17 cellular contexts compared by ENCODE assay signal in the genomic region with DNA sequence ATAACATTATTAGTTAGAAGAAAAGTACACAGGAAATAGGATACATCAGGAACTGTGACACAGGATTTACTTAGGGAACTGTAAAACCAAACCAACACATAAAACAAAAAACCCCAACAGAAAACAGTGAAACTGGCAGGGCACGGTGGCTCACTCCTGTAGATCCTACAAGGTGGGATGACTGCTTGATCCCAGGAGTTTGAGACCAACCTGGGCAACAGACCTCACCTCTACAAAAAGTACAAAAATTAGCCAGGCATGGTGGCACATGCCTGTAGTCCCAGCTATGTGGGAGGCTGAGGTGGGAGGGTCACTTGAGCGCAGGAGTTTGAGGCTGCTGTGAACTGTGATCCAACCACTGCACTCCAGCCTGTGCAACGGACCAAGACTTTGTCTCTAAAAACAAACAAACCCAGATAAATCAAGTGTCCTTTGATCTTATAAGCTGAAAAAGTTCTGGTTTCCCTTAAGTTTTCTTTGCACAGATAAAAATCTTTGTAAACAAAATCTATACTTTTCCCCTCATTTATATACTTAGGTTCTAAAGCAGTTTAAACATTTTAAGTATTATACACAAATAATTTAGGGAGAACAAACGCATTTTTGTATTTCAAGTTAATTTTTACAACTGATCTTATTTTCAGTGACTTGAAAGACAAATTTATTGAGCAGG.
DNase-seq lines count a peak whose midpoint lies in the region; ATAC-seq and TF ChIP-seq lines count a peak whose summit lies in the region.
"Had no signal": no experiment of that assay in that cellular context is flagged by ENCODE, and none has a peak within 500 bp of the region (broad histone marks: within the 10 kb centered on the region; RNA-seq: fewer than 3 reads in every experiment).

No MANE protein-coding gene starts in this region.

- WGBS in prostate gland: 43% methylated on average over 4 of the region's 4 CpGs

- H3K36me3 ChIP-seq in KOPT-K1 (ENCODE audit: insufficient read depth, low read length) (peaks cover 79% of the 10 kb centered on the region), prostate gland (no peaks in the 10 kb centered on the region), MG63 (peaks cover 50% of the 10 kb centered on the region)

- TF ChIP-seq CTCF in endothelial cell (IDR thresholded peaks at IDR 0.05; ENCODE audit: unreplicated experiment) (no peak), prostate gland (IDR thresholded peaks at IDR 0.05) (no peak)

- no peaks in the 10 kb centered on the region for H3K9me3 ChIP-seq in KOPT-K1 (ENCODE audit: insufficient read depth, low read length, poor library complexity, severe bottlenecking)
- no peaks in the 10 kb centered on the region for H3K9me3 ChIP-seq in prostate gland
- no peaks in the 10 kb centered on the region for H3K9me3 ChIP-seq in MG63
- H3K9me3 ChIP-seq: testis had no signal

- peaks cover 19% of the 10 kb centered on the region for H3K4me1 Mint-ChIP-seq in activated naive CD4-positive, alpha-beta T cell treated with anti-CD3 and anti-CD28 coated beads, Interleukin-2, amount 10 ng/mL, durations not matched to agents 7 days and 5 days
- peaks cover 6% of the 10 kb centered on the region for H3K4me1 Mint-ChIP-seq in endothelial cell (ENCODE audit: unreplicated experiment)

- no peak for TF ChIP-seq POLR2A in prostate gland (IDR thresholded peaks at IDR 0.05)

- CTCF ChIA-PET in activated naive CD4-positive, alpha-beta T cell treated with anti-CD3 and anti-CD28 coated beads, Interleukin-2, amount 10 ng/mL, durations not matched to agents 7 days and 5 days (lab: Charles Lee): interaction anchor here (0.6 to 1.5 kb wide), 6 partner anchors 79 to 193 kb away, joined by 3 to 8 read pairs (median 3); partner anchors contain the start of gene NME1

- DNase-seq in activated naive CD4-positive, alpha-beta T cell treated with anti-CD3 and anti-CD28 coated beads, Interleukin-2, amount 10 ng/mL, durations not matched to agents 7 days and 5 days: no peak
- DNase-seq in activated naive CD4-positive, alpha-beta T cell treated with anti-CD3 and anti-CD28 coated beads, Interleukin-2, amount 50 U/mL, for 72 hours (ENCODE audit: low spot score in 2 of 2): no peak
- DNase-seq in endothelial cell (ENCODE audit: low spot score) (no peak), prostate gland (ENCODE audit: low spot score) (no peak), MG63 (no peak), head of caudate nucleus (no peak), NCI-H226 (no peak)
- DNase-seq: activated gamma-delta T cell, DND-41, foreskin fibroblast, midbrain, NCI-H1694, NCI-H524 treated with DMSO at 0.1 percent for 48 hours, posterior cingulate gyrus, testis had no signal

- H3K27me3 ChIP-seq in prostate gland (replicated peaks; ENCODE audit: insufficient read depth) (no peaks in the 10 kb centered on the region), MG63 (no peaks in the 10 kb centered on the region)
- H3K27me3 ChIP-seq: testis had no signal

- H3K27ac Mint-ChIP-seq in activated naive CD4-positive, alpha-beta T cell treated with anti-CD3 and anti-CD28 coated beads, Interleukin-2, amount 10 ng/mL, durations not matched to agents 7 days and 5 days: peak overlapping the region; percentile 88
- H3K27ac Mint-ChIP-seq in activated naive CD4-positive, alpha-beta T cell treated with anti-CD3 and anti-CD28 coated beads, Interleukin-2, amount 50 U/mL, for 72 hours: peak overlapping the region in 1 of 2 donors; percentile 66
- peak overlapping the region; percentile 90 for H3K27ac Mint-ChIP-seq in endothelial cell (ENCODE audit: unreplicated experiment)

- H3K36me3 Mint-ChIP-seq in activated naive CD4-positive, alpha-beta T cell treated with anti-CD3 and anti-CD28 coated beads, Interleukin-2, amount 10 ng/mL, durations not matched to agents 7 days and 5 days: peaks cover 45% of the 10 kb centered on the region
- peaks cover 15 to 21% of the 10 kb centered on the region in 2 donors for H3K36me3 Mint-ChIP-seq in activated naive CD4-positive, alpha-beta T cell treated with anti-CD3 and anti-CD28 coated beads, Interleukin-2, amount 50 U/mL, for 72 hours
- H3K36me3 Mint-ChIP-seq in endothelial cell (ENCODE audit: low read depth, unreplicated experiment): peaks cover 18% of the 10 kb centered on the region

- no peak overlapping the region for H3K4me3 Mint-ChIP-seq in activated naive CD4-positive, alpha-beta T cell treated with anti-CD3 and anti-CD28 coated beads, Interleukin-2, amount 10 ng/mL, durations not matched to agents 7 days and 5 days
- no peak overlapping the region for H3K4me3 Mint-ChIP-seq in endothelial cell (ENCODE audit: unreplicated experiment)

- no peaks in the 10 kb centered on the region for H3K9me3 Mint-ChIP-seq in activated naive CD4-positive, alpha-beta T cell treated with anti-CD3 and anti-CD28 coated beads, Interleukin-2, amount 10 ng/mL, durations not matched to agents 7 days and 5 days
- H3K9me3 Mint-ChIP-seq in activated naive CD4-positive, alpha-beta T cell treated with anti-CD3 and anti-CD28 coated beads, Interleukin-2, amount 50 U/mL, for 72 hours: no peaks in the 10 kb centered on the region
- H3K9me3 Mint-ChIP-seq in endothelial cell (ENCODE audit: unreplicated experiment): no peaks in the 10 kb centered on the region

- intact Hi-C loops in prostate gland (cut with DNase I) (no loop called here), head of caudate nucleus (cut with DNase I) (no loop called here)

- no peaks in the 10 kb centered on the region for H3K27me3 Mint-ChIP-seq in activated naive CD4-positive, alpha-beta T cell treated with anti-CD3 and anti-CD28 coated beads, Interleukin-2, amount 10 ng/mL, durations not matched to agents 7 days and 5 days
- no peaks in the 10 kb centered on the region for H3K27me3 Mint-ChIP-seq in endothelial cell (ENCODE audit: unreplicated experiment)

- H3K4me1 ChIP-seq in prostate gland (replicated peaks): peaks cover 6% of the 10 kb centered on the region
- H3K4me1 ChIP-seq: testis had no signal

- H3K4me3 ChIP-seq in prostate gland (no peak overlapping the region), MG63 (no peak overlapping the region)
- H3K4me3 ChIP-seq: testis had no signal

- no peak for ATAC-seq in activated naive CD4-positive, alpha-beta T cell treated with anti-CD3 and anti-CD28 coated beads, Interleukin-2, amount 50 U/mL, for 72 hours

- H3K27ac ChIP-seq in KOPT-K1 (ENCODE audit: low read depth, low read length, poor library complexity, severe bottlenecking) (peak overlapping the region; percentile 28), prostate gland (peak overlapping the region; percentile 46 to 68)
- H3K27ac ChIP-seq: KMS-11, testis had no signal
